14 cellular contexts compared by ENCODE assay signal in genomic region chr4:185358514-185359433, GRCh38. TPM values are rescaled to one million over a fixed set of nuclear protein-coding genes. Genes with fewer than 3 reads are reported as not detected.
DNase-seq lines count a peak whose midpoint lies in the region; ATAC-seq and TF ChIP-seq lines count a peak whose summit lies in the region.
"Had no signal": no experiment of that assay in that cellular context is flagged by ENCODE, and none has a peak within 500 bp of the region (broad histone marks: within the 10 kb centered on the region; RNA-seq: fewer than 3 reads in every experiment).

No MANE protein-coding gene starts in this region.

- POLR2A ChIA-PET in AG04449 (lab: Yijun Ruan, JAX) (no interaction called here), HEK293 (lab: Yijun Ruan, JAX) (no interaction called here)

- H3K9me3 Mint-ChIP-seq in activated CD8-positive, alpha-beta memory T cell treated with anti-CD3 and anti-CD28 coated beads, Interleukin-2, amount 10 ng/mL, durations not matched to agents 7 days and 5 days (ENCODE audit: low read depth): no peaks in the 10 kb centered on the region

- no peak overlapping the region for H3K4me3 Mint-ChIP-seq in activated CD8-positive, alpha-beta memory T cell treated with anti-CD3 and anti-CD28 coated beads, Interleukin-2, amount 10 ng/mL, durations not matched to agents 7 days and 5 days

- H3K36me3 ChIP-seq in HEK293 (ENCODE audit: control insufficient read depth in 2 of 2, insufficient read depth in 1 of 2, low read length in 2 of 2): peaks cover 0 to 46% of the 10 kb centered on the region in 2 experiments
- H3K36me3 ChIP-seq: BE2C had no signal

- in situ Hi-C loops in KBM-7 (cut with MboI; ENCODE audit: low pct_unique_long_range_greater_than_20kb, low sequenced_read_pairs): no loop called here

- no peaks in the 10 kb centered on the region for H3K4me1 Mint-ChIP-seq in activated CD8-positive, alpha-beta memory T cell treated with anti-CD3 and anti-CD28 coated beads, Interleukin-2, amount 10 ng/mL, durations not matched to agents 7 days and 5 days

- H3K27ac ChIP-seq in HEK293 (ENCODE audit: extremely low read depth, low read depth, low read length) (no peak overlapping the region), VCaP (peak overlapping the region; percentile 47)
- H3K27ac ChIP-seq: heart left ventricle, Peyer's patch had no signal

- no peak for ATAC-seq in GM18870 (IDR thresholded peaks at IDR 0.05; ENCODE audit: unreplicated experiment)
- no peak for ATAC-seq in activated CD8-positive, alpha-beta memory T cell treated with anti-CD3 and anti-CD28 coated beads, Interleukin-2, amount 10 ng/mL, durations not matched to agents 7 days and 5 days
- ATAC-seq: heart left ventricle had no signal

- H3K9me3 ChIP-seq in HEK293 (ENCODE audit: control insufficient read depth, insufficient read depth, low read depth, low read length): no peaks in the 10 kb centered on the region
- H3K9me3 ChIP-seq: BE2C, heart left ventricle, Peyer's patch had no signal

- peaks cover 4% of the 10 kb centered on the region; the same call in 1 of the 2 replicates for H3K4me1 ChIP-seq in HEK293 (ENCODE audit: control insufficient read depth, insufficient read depth, low read length)
- H3K4me1 ChIP-seq: heart left ventricle, Peyer's patch had no signal

- H3K36me3 Mint-ChIP-seq in activated CD8-positive, alpha-beta memory T cell treated with anti-CD3 and anti-CD28 coated beads, Interleukin-2, amount 10 ng/mL, durations not matched to agents 7 days and 5 days: peaks cover 12% of the 10 kb centered on the region

- TF ChIP-seq CTCF in AG04449 (IDR thresholded peaks at IDR 0.05; ENCODE audit: insufficient read depth, low read length, missing control alignments) (no peak), HEK293 (tag by site-specific recombination; IDR thresholded peaks at IDR 0.05) (no peak), VCaP (conservative IDR thresholded peaks at IDR 0.05) (no peak)

- no peak overlapping the region for H3K4me3 ChIP-seq in AG04449 (ENCODE audit: low read depth, low read length)
- no peak overlapping the region for H3K4me3 ChIP-seq in HEK293 (ENCODE audit: low read depth, low read length)
- H3K4me3 ChIP-seq: dorsolateral prefrontal cortex, heart left ventricle, lung, Peyer's patch had no signal

- CTCF ChIA-PET in AG04449 (lab: Yijun Ruan, JAX): interaction anchor here (0.9 kb wide), 2 partner anchors 15 to 240 kb away, joined by 3 read pairs; no protein-coding TSS in a partner anchor
- CTCF ChIA-PET in HEK293 (lab: Yijun Ruan, JAX): interaction anchor here (0.7 kb wide), 1 partner anchor 80 kb away, joined by 3 read pairs; no protein-coding TSS in a partner anchor
- CTCF ChIA-PET in activated CD8-positive, alpha-beta memory T cell treated with anti-CD3 and anti-CD28 coated beads, Interleukin-2, amount 10 ng/mL, durations not matched to agents 7 days and 5 days (lab: Charles Lee): no interaction called here

- no peaks in the 10 kb centered on the region for H3K27me3 Mint-ChIP-seq in activated CD8-positive, alpha-beta memory T cell treated with anti-CD3 and anti-CD28 coated beads, Interleukin-2, amount 10 ng/mL, durations not matched to agents 7 days and 5 days

- H3K27ac Mint-ChIP-seq in activated CD8-positive, alpha-beta memory T cell treated with anti-CD3 and anti-CD28 coated beads, Interleukin-2, amount 10 ng/mL, durations not matched to agents 7 days and 5 days: no peak overlapping the region

- DNase-seq in AG04449 (ENCODE audit: low read depth, low spot score) (peak; percentile 37), kidney tubule cell (ENCODE audit: low spot score) (peak; percentile 2), amygdala (lab: John Stamatoyannopoulos, UW) (no peak), KBM-7 (no peak)
- DNase-seq in activated CD8-positive, alpha-beta memory T cell treated with anti-CD3 and anti-CD28 coated beads, Interleukin-2, amount 10 ng/mL, durations not matched to agents 7 days and 5 days: no peak
- DNase-seq: dorsolateral prefrontal cortex, heart left ventricle, NCI-H2107, Peyer's patch had no signal

TF ChIP-seq in HEK293, 187 proteins besides CTCF, POLR2A, EP300 and RAD21:
- TF ChIP-seq PRDM6 (tag by site-specific recombination; IDR thresholded peaks at IDR 0.05): 0 out of 2 replicates have a peak, but pooled peaks have one; percentile 21
- no peak for TF ChIP-seq ZNF398 (tag by site-specific recombination; IDR thresholded peaks at IDR 0.05)
TF ChIP-seq in HEK293: peak in this region for 1.

RNA-seq across cellular contexts. Expression of gene LRP2BP, which starts 37.0 kb away (rescaled TPM):
- 1 to 10 TPM in 1 of 2 experiments, under 1 TPM in 1; 0.73 to 1.3 TPM for total RNA-seq in activated CD8-positive, alpha-beta memory T cell treated with anti-CD3 and anti-CD28 coated beads, Interleukin-2, amount 10 ng/mL, durations not matched to agents 7 days and 5 days

RNA-seq across cellular contexts. Expression of gene ANKRD37, which starts 37.9 kb away (rescaled TPM):
- total RNA-seq in activated CD8-positive, alpha-beta memory T cell treated with anti-CD3 and anti-CD28 coated beads, Interleukin-2, amount 10 ng/mL, durations not matched to agents 7 days and 5 days: 10 to 100 TPM; 11.8 to 12.5 TPM

Comparison
In these comparisons a context has a peak if more than half of its experiments do, and no peak if none do; other contexts are left out.
1. DNase-seq: peak in AG04449 (single experiment) and kidney tubule cell (single experiment); none in amygdala (0 of 56), activated CD8-positive, alpha-beta memory T cell treated with anti-CD3 and anti-CD28 coated beads, Interleukin-2, amount 10 ng/mL, durations not matched to agents 7 days and 5 days (single experiment) and KBM-7 (single experiment).